Comparison of ENCODE assay signal across 8 cellular contexts in the genomic region with DNA sequence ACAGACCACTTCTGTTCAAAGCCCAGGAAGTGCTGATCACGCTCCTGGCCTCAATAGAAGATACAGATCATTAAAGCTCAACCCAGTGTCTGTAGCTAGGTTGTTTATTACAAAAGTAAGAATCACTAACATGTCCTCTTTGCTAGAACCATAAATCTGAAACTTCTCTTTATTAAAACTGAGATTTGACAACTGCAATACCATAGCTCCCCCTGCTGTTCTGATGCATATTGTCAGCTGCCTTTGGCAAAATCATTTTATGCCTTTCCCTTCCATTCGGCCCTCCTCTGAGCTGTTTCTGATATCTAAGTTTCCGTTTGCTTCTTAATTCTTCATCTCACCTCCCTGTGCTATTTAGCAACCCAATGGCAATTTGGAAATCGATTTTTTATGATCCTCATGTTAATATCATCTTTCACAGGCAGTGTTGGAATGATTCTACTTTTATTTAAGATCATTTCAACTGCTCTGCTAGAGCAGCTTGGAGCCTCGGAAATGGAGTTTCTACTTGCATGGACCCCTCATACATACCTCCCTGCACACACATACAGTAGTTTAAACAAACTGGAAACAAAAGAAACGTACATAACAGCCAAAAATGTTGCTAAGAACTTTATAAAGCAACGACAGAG.
DNase-seq lines count a peak whose midpoint lies in the region; ATAC-seq, FAIRE-seq and TF ChIP-seq lines count a peak whose summit lies in the region.

No MANE protein-coding gene starts in this region.

- no peak overlapping the region for H3K4me3 ChIP-seq in lung
- H3K4me3 ChIP-seq in uterus, result no peak overlapping the region

- peak; percentile 97 for FAIRE-seq in D721Med (lab: Jason Lieb, UNC)

- no peaks in the 10 kb centered on the region for H3K27me3 ChIP-seq in lung (ENCODE audit: control insufficient read depth, insufficient read depth)
- H3K27me3 ChIP-seq in uterus, result no peaks in the 10 kb centered on the region

- peak; percentile 96 for TF ChIP-seq CTCF in D721Med (IDR thresholded peaks at IDR 0.05; ENCODE audit: insufficient read depth, missing control alignments)
- TF ChIP-seq CTCF in lung (IDR thresholded peaks at IDR 0.05; ENCODE audit: control extremely low read depth, extremely low read depth), result peak; percentile 63
- peak; percentile 29 to 61 (median 50) for TF ChIP-seq CTCF in uterus (IDR thresholded peaks at IDR 0.05)

- DNase-seq in D721Med (ENCODE audit: insufficient read length, low spot score) (no peak), NOMO-1 treated with DMSO at 0.1 percent for 48 hours (lab: John Stamatoyannopoulos, UW; ENCODE audit: unreplicated experiment) (peak; percentile 79), lung (ENCODE audit: low spot score) (peak; percentile 38), uterus (no peak)
- peak; percentile 2 for DNase-seq in central memory CD4-positive, alpha-beta T cell

- 34 to 45% methylated on average over 7 of the region's 7 CpGs for WGBS in lung, 2 donors

- intact Hi-C loops in uterus (cut with DNase I; ENCODE audit: low total_unique reads), result no loop called here

- peak; percentile 69 for ATAC-seq in GM18873 (IDR thresholded peaks at IDR 0.05; ENCODE audit: low FRiP score, unreplicated experiment)
- ATAC-seq in HG03354 (IDR thresholded peaks at IDR 0.05; ENCODE audit: poor library complexity, severe bottlenecking, unreplicated experiment), result peak; percentile 75
- ATAC-seq in lung (ENCODE audit: insufficient read depth, low FRiP score), result no peak
- no peak for ATAC-seq in HG03196 (IDR thresholded peaks at IDR 0.05; ENCODE audit: unreplicated experiment)

- no peak for TF ChIP-seq POLR2A in uterus (IDR thresholded peaks at IDR 0.05)

- H3K4me1 ChIP-seq in lung (ENCODE audit: control insufficient read depth in 2 of 2, insufficient read depth in 2 of 2, low read length in 2 of 2), result no peaks in the 10 kb centered on the region
- no peaks in the 10 kb centered on the region for H3K4me1 ChIP-seq in uterus

- no peaks in the 10 kb centered on the region for H3K9me3 ChIP-seq in lung (ENCODE audit: control insufficient read depth in 2 of 2, insufficient read depth in 1 of 2, low read length in 1 of 2)
- no peaks in the 10 kb centered on the region for H3K9me3 ChIP-seq in uterus

- no peaks in the 10 kb centered on the region for H3K36me3 ChIP-seq in lung (ENCODE audit: control insufficient read depth in 2 of 2, insufficient read depth in 2 of 2, low read length in 2 of 2)
- H3K36me3 ChIP-seq in uterus, result no peaks in the 10 kb centered on the region

- H3K27ac ChIP-seq in lung (ENCODE audit: low read depth in 1 of 2, low read length in 1 of 2), result no peak overlapping the region
- H3K27ac ChIP-seq in uterus, result no peak overlapping the region

Comparison
In these comparisons a context has a peak if more than half of its experiments do, and no peak if none do; other contexts are left out.
1. DNase-seq: peak in NOMO-1 treated with DMSO at 0.1 percent for 48 hours (single experiment), central memory CD4-positive, alpha-beta T cell (single experiment) and lung (single experiment); none in D721Med (single experiment) and uterus (0 of 2).
2. ATAC-seq: peak in GM18873 (single experiment) and HG03354 (single experiment); none in lung (single experiment) and HG03196 (single experiment).
3. Peak in every context shown above with its lines, with median percentiles within 50 percentile points of each other: CTCF ChIP-seq.